In genomic region chr13:45775401-45775963, GRCh38 we compare ENCODE assay signal across 21 cellular contexts.
"Had no signal": no experiment of that assay in that cellular context is flagged by ENCODE, and none has a peak within 500 bp of the region (broad histone marks: within the 10 kb centered on the region; RNA-seq: fewer than 3 reads in every experiment).

No MANE protein-coding gene starts in this region.

- H3K4me3 Mint-ChIP-seq: activated naive CD8-positive, alpha-beta T cell; activated T-cell treated with anti-CD3 and anti-CD28 coated beads, Interleukin-2, amount 50 U/mL, for 24 hours; activated T-helper 17 cell treated with anti-CD3 and anti-CD28 coated beads, Interleukin-2, amount 50 U/mL, for 72 hours; immature natural killer cell; naive B cell had no signal

- H3K4me1 ChIP-seq: adrenal gland, ascending aorta, lower lobe of right lung, testis, uterus had no signal

- FAIRE-seq: TTC549 had no signal

- H3K27ac ChIP-seq: adrenal gland, ascending aorta, brain microvascular endothelial cell, dorsolateral prefrontal cortex, lower lobe of right lung, testis, uterus had no signal

- H3K27ac Mint-ChIP-seq: activated naive CD8-positive, alpha-beta T cell; activated T-cell treated with anti-CD3 and anti-CD28 coated beads, Interleukin-2, amount 50 U/mL, for 24 hours; activated T-helper 17 cell treated with anti-CD3 and anti-CD28 coated beads, Interleukin-2, amount 50 U/mL, for 72 hours; immature natural killer cell; naive B cell; progenitor cell of endocrine pancreas had no signal

- H3K27me3 ChIP-seq: adrenal gland, ascending aorta, testis, uterus had no signal

- H3K36me3 Mint-ChIP-seq: activated naive CD8-positive, alpha-beta T cell; immature natural killer cell had no signal

- H3K4me1 Mint-ChIP-seq: activated T-helper 17 cell treated with anti-CD3 and anti-CD28 coated beads, Interleukin-2, amount 50 U/mL, for 72 hours; immature natural killer cell; naive B cell had no signal

- H3K36me3 ChIP-seq: adrenal gland, ascending aorta, brain microvascular endothelial cell, lower lobe of right lung, uterus had no signal

- H3K9me3 Mint-ChIP-seq: activated T-cell treated with anti-CD3 and anti-CD28 coated beads, Interleukin-2, amount 50 U/mL, for 24 hours; activated T-helper 17 cell treated with anti-CD3 and anti-CD28 coated beads, Interleukin-2, amount 50 U/mL, for 72 hours; immature natural killer cell had no signal

- H3K4me3 ChIP-seq: adrenal gland, ascending aorta, dorsolateral prefrontal cortex, lower lobe of right lung, testis, uterus had no signal

- H3K9me3 ChIP-seq: adrenal gland, ascending aorta, lower lobe of right lung, testis, uterus had no signal

- ATAC-seq: activated T-helper 17 cell treated with anti-CD3 and anti-CD28 coated beads, Interleukin-2, amount 50 U/mL, for 72 hours; left lobe of liver; lower lobe of right lung had no signal

- DNase-seq: activated naive CD4-positive, alpha-beta T cell; activated T-cell treated with anti-CD3 and anti-CD28 coated beads, Interleukin-2, amount 50 U/mL, for 24 hours; adrenal gland; brain microvascular endothelial cell; central memory CD4-positive, alpha-beta T cell; dorsolateral prefrontal cortex; immature natural killer cell; lower lobe of right lung; naive B cell; retina; stimulated activated CD4-positive, alpha-beta T cell treated with anti-CD3 and anti-CD28 coated beads, Interleukin-4, amount 100 ng/mL, for 1 hour; stimulated activated naive CD4-positive, alpha-beta T cell; testis; trophoblast cell; uterus had no signal
